In genomic region chr17:76262732-76263344, GRCh38 we compare ENCODE assay signal across 8 cellular contexts.
A peak's percentile ranks its signal among the peaks of the same experiment; 100 is the strongest.
DNase-seq lines count a peak whose midpoint lies in the region; ATAC-seq lines count a peak whose summit lies in the region.

No MANE protein-coding gene starts in this region.

- H3K27me3 Mint-ChIP-seq in stimulated activated memory B cell treated with anti-CD40 and anti-IgM and Interleukin-4, amounts not matched to agents 10 μg/mL and 1 μg/mL and 100 μg/mL, for 72 hours = no peaks in the 10 kb centered on the region

- H3K4me1 Mint-ChIP-seq in stimulated activated memory B cell treated with anti-CD40 and anti-IgM and Interleukin-4, amounts not matched to agents 10 μg/mL and 1 μg/mL and 100 μg/mL, for 72 hours = peaks cover 60% of the 10 kb centered on the region

- H3K4me3 Mint-ChIP-seq in stimulated activated memory B cell treated with anti-CD40 and anti-IgM and Interleukin-4, amounts not matched to agents 10 μg/mL and 1 μg/mL and 100 μg/mL, for 72 hours = peak overlapping the region; percentile 67

- peak overlapping the region; percentile 95 for H3K27ac ChIP-seq in epithelial cell of prostate

- peak overlapping the region; percentile 80 for H3K27ac Mint-ChIP-seq in stimulated activated memory B cell treated with anti-CD40 and anti-IgM and Interleukin-4, amounts not matched to agents 10 μg/mL and 1 μg/mL and 100 μg/mL, for 72 hours

- H3K36me3 Mint-ChIP-seq in stimulated activated memory B cell treated with anti-CD40 and anti-IgM and Interleukin-4, amounts not matched to agents 10 μg/mL and 1 μg/mL and 100 μg/mL, for 72 hours = peaks cover 9% of the 10 kb centered on the region

- peak; percentile 29 for ATAC-seq in stimulated activated memory B cell treated with anti-CD40 and anti-IgM and Interleukin-4, amounts not matched to agents 10 μg/mL and 1 μg/mL and 100 μg/mL, for 72 hours
- no peak for ATAC-seq in GM21447 (IDR thresholded peaks at IDR 0.05; ENCODE audit: unreplicated experiment)
- no peak for ATAC-seq in HG02870 (IDR thresholded peaks at IDR 0.05; ENCODE audit: unreplicated experiment)

- no peaks in the 10 kb centered on the region for H3K9me3 Mint-ChIP-seq in stimulated activated memory B cell treated with anti-CD40 and anti-IgM and Interleukin-4, amounts not matched to agents 10 μg/mL and 1 μg/mL and 100 μg/mL, for 72 hours

- DNase-seq in stimulated activated CD4-positive, alpha-beta T cell treated with anti-CD3 and anti-CD28 coated beads, Interleukin-4, amount 100 ng/mL, for 24 hours = peak; percentile 30
- DNase-seq in stimulated activated CD4-positive, alpha-beta T cell treated with anti-CD3 and anti-CD28 coated beads, Interleukin-12 subunit alpha, Interleukin-12 subunit beta, amount 100 ng/mL, for 4 hours = no peak
- DNase-seq in RPMI8226 = peak; percentile 86
- DNase-seq in epithelial cell of prostate (ENCODE audit: low read depth, low spot score) = no peak
- no peak for DNase-seq in NCI-H1092 treated with DMSO at 0.1 percent for 48 hours (lab: John Stamatoyannopoulos, UW)

Comparison
In these comparisons a context has a peak if more than half of its experiments do, and no peak if none do; other contexts are left out.
1. DNase-seq: peak in stimulated activated CD4-positive, alpha-beta T cell treated with anti-CD3 and anti-CD28 coated beads, Interleukin-4, amount 100 ng/mL, for 24 hours (single experiment) and RPMI8226 (single experiment); none in stimulated activated CD4-positive, alpha-beta T cell treated with anti-CD3 and anti-CD28 coated beads, Interleukin-12 subunit alpha, Interleukin-12 subunit beta, amount 100 ng/mL, for 4 hours (single experiment), epithelial cell of prostate (single experiment) and NCI-H1092 treated with DMSO at 0.1 percent for 48 hours (single experiment).